Comparison of ENCODE assay signal across 16 cellular contexts in the genomic region with DNA sequence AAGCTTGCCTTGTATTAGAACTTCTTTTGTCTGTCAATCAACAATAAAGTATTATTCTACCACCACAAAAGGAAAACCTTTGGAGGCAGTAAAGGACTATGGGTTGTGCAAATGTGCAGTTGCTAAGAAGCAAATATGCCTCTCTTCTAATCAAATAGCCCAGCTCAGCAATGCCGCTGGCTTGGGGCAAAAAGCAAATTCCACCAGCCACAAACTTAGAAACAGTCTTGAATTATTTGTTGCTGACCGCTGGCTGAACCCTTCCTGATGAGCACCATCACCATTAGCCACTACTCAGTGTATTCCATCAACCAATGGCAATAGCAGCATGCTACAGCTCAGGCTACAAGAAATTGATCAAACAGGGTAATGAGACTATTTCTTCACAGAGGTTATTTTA.
DNase-seq lines count a peak whose midpoint lies in the region; ATAC-seq lines count a peak whose summit lies in the region.
"Had no signal": no experiment of that assay in that cellular context is flagged by ENCODE, and none has a peak within 500 bp of the region (broad histone marks: within the 10 kb centered on the region; RNA-seq: fewer than 3 reads in every experiment).

No MANE protein-coding gene starts in this region.

- intact Hi-C loops in posterior cingulate gyrus (cut with DNase I) = no loop called here

- DNase-seq in GM03348 (ENCODE audit: low spot score) = peak; percentile 2
- DNase-seq in amniotic epithelial cell (ENCODE audit: low read depth) = peak; percentile 29
- peak; percentile 55 for DNase-seq in left kidney (ENCODE audit: low read depth, low spot score)
- DNase-seq in stromal cell of bone marrow (ENCODE audit: low read depth) = peak; percentile 31
- DNase-seq in NK-92 (lab: John Stamatoyannopoulos, UW; ENCODE audit: unreplicated experiment) = no peak
- no peak for DNase-seq in stimulated activated CD4-positive, alpha-beta T cell treated with anti-CD3 and anti-CD28 coated beads, Interleukin-1b, Interleukin-23, amount 100 ng/mL, for 48 hours
- no peak for DNase-seq in posterior cingulate gyrus
- DNase-seq: activated CD4-positive, alpha-beta T cell treated with anti-CD3 and anti-CD28 coated beads, Interleukin-2, amount 50 U/mL, for 48 hours; activated naive CD8-positive, alpha-beta T cell treated with anti-CD3 and anti-CD28 coated beads, Interleukin-2, amount 50 U/mL, for 24 hours; DMS53; NCI-H524 treated with DMSO at 0.1 percent for 48 hours; ovary; PC-9; stimulated activated CD4-positive, alpha-beta T cell treated with anti-CD3 and anti-CD28 coated beads, Interleukin-12 subunit alpha, Interleukin-12 subunit beta, amount 100 ng/mL, for 4 hours; stimulated activated naive CD8-positive, alpha-beta T cell treated with anti-CD3 and anti-CD28 coated beads, Interleukin-15, amount 100 ng/mL, for 72 hours had no signal

- ATAC-seq in GM21576 (IDR thresholded peaks at IDR 0.05; ENCODE audit: unreplicated experiment) = no peak
- ATAC-seq: activated naive CD8-positive, alpha-beta T cell treated with anti-CD3 and anti-CD28 coated beads, Interleukin-2, amount 50 U/mL, for 24 hours; stimulated activated naive CD8-positive, alpha-beta T cell treated with anti-CD3 and anti-CD28 coated beads, Interleukin-15, amount 100 ng/mL, for 72 hours had no signal

Comparison
In these comparisons a context has a peak if more than half of its experiments do, and no peak if none do; other contexts are left out.
1. DNase-seq: peak in GM03348 (single experiment), amniotic epithelial cell (single experiment), left kidney (single experiment) and stromal cell of bone marrow (single experiment); none in NK-92 (single experiment), stimulated activated CD4-positive, alpha-beta T cell treated with anti-CD3 and anti-CD28 coated beads, Interleukin-1b, Interleukin-23, amount 100 ng/mL, for 48 hours (single experiment) and posterior cingulate gyrus (0 of 10).